In the genomic region with DNA sequence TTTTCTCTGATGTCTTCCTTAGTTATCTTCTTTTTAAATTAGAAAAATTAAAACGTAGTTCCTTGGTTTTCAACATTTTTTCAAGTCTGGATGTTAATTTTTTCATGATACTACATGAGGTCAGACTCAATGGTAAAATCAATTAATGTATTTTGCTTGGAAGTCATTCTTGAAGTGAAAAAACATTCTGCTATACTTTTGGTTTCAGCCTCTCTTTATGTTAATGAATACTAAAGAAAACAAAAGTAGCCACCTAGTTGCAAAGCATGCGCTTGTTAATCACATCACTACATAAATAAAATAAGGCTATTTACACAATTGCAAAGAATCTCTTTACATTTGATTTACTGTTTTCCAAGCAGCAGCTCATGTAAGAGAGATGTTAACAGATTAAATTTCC, we compare ENCODE assay signal across 1 cellular context.
TF ChIP-seq lines count a peak whose summit lies in the region.

No MANE protein-coding gene starts in this region.

TF ChIP-seq in GM23338, 12 proteins besides CTCF, POLR2A, EP300 and RAD21 (continued from another document):
- TF ChIP-seq, protein P1, sequence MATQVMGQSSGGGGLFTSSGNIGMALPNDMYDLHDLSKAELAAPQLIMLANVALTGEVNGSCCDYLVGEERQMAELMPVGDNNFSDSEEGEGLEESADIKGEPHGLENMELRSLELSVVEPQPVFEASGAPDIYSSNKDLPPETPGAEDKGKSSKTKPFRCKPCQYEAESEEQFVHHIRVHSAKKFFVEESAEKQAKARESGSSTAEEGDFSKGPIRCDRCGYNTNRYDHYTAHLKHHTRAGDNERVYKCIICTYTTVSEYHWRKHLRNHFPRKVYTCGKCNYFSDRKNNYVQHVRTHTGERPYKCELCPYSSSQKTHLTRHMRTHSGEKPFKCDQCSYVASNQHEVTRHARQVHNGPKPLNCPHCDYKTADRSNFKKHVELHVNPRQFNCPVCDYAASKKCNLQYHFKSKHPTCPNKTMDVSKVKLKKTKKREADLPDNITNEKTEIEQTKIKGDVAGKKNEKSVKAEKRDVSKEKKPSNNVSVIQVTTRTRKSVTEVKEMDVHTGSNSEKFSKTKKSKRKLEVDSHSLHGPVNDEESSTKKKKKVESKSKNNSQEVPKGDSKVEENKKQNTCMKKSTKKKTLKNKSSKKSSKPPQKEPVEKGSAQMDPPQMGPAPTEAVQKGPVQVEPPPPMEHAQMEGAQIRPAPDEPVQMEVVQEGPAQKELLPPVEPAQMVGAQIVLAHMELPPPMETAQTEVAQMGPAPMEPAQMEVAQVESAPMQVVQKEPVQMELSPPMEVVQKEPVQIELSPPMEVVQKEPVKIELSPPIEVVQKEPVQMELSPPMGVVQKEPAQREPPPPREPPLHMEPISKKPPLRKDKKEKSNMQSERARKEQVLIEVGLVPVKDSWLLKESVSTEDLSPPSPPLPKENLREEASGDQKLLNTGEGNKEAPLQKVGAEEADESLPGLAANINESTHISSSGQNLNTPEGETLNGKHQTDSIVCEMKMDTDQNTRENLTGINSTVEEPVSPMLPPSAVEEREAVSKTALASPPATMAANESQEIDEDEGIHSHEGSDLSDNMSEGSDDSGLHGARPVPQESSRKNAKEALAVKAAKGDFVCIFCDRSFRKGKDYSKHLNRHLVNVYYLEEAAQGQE (IDR thresholded peaks at IDR 0.05; ENCODE audit: unreplicated experiment) = no peak
- TF ChIP-seq EZH2 (IDR thresholded peaks at IDR 0.05; ENCODE audit: low read depth, unreplicated experiment) (no peak), JUNB (IDR thresholded peaks at IDR 0.05; ENCODE audit: unreplicated experiment) (no peak)
